Comparison of ENCODE assay signal across 8 cellular contexts in genomic region chr7:30226593-30227268, GRCh38. TPM values are rescaled to one million over a fixed set of nuclear protein-coding genes. Genes with fewer than 3 reads are reported as not detected.
DNase-seq lines count a peak whose midpoint lies in the region; ATAC-seq and TF ChIP-seq lines count a peak whose summit lies in the region.

No MANE protein-coding gene starts in this region.

- DNase-seq in DMS53 (lab: John Stamatoyannopoulos, UW) (peak; percentile 93), NCI-H2029 (lab: John Stamatoyannopoulos, UW) (peak; percentile 47), T47D (ENCODE audit: low read depth in 1 of 2, low spot score in 1 of 2) (peak; percentile 35 to 89), neural crest cell (ENCODE audit: low read depth, low spot score) (peak; percentile 5), aorta (no peak)
- no peak for DNase-seq in stimulated activated CD4-positive, alpha-beta T cell treated with anti-CD3 and anti-CD28 coated beads, Interleukin-2, amount 100 ng/mL, for 24 hours
- DNase-seq in naive thymus-derived CD4-positive, alpha-beta T cell: no peak

- TF ChIP-seq CTCF in neural crest cell (conservative IDR thresholded peaks at IDR 0.05): peak; percentile 58

- no peaks in the 10 kb centered on the region for H3K27me3 ChIP-seq in naive thymus-derived CD4-positive, alpha-beta T cell (ENCODE audit: control insufficient read depth in 2 of 2, insufficient read depth in 2 of 2, low read length in 2 of 2)
- H3K27me3 ChIP-seq in aorta (ENCODE audit: control insufficient read depth in 1 of 2, insufficient read depth in 2 of 2, low read length in 1 of 2): no peaks in the 10 kb centered on the region

- no peak overlapping the region for H3K4me3 Mint-ChIP-seq in neural crest cell
- peak overlapping the region in 1 of 10 donors; percentile 19 for H3K4me3 Mint-ChIP-seq in naive thymus-derived CD4-positive, alpha-beta T cell

- H3K27ac ChIP-seq in naive thymus-derived CD4-positive, alpha-beta T cell (ENCODE audit: low read depth, low read length): no peak overlapping the region
- H3K27ac ChIP-seq in aorta (ENCODE audit: low read depth in 1 of 2, low read length in 2 of 2): no peak overlapping the region

- in situ Hi-C loops in T47D (cut with HindIII; ENCODE audit: low pct_unique_long_range_greater_than_20kb, low sequenced_read_pairs): no loop called here

- intact Hi-C loops in naive thymus-derived CD4-positive, alpha-beta T cell (cut with micrococcal nuclease): no loop called here
- intact Hi-C loops in aorta (cut with DNase I): no loop called here

- ATAC-seq in GM21423 (IDR thresholded peaks at IDR 0.05; ENCODE audit: unreplicated experiment) (no peak), aorta (ENCODE audit: low FRiP score) (no peak)
- no peak for ATAC-seq in naive thymus-derived CD4-positive, alpha-beta T cell

- POLR2A ChIA-PET in naive thymus-derived CD4-positive, alpha-beta T cell (lab: Charles Lee): no interaction called here

- H3K4me1 Mint-ChIP-seq in neural crest cell: no peaks in the 10 kb centered on the region
- peaks cover 0 to 8% (median 0%) of the 10 kb centered on the region in 7 donors for H3K4me1 Mint-ChIP-seq in naive thymus-derived CD4-positive, alpha-beta T cell

- 86 to 87% methylated on average over 13 of the region's 13 CpGs for WGBS in aorta, 2 donors

- no peaks in the 10 kb centered on the region for H3K36me3 Mint-ChIP-seq in neural crest cell (ENCODE audit: low read depth)
- H3K36me3 Mint-ChIP-seq in naive thymus-derived CD4-positive, alpha-beta T cell: no peaks in the 10 kb centered on the region

- no peaks in the 10 kb centered on the region for H3K9me3 Mint-ChIP-seq in neural crest cell
- peaks cover 0 to 4% (median 0%) of the 10 kb centered on the region in 11 donors for H3K9me3 Mint-ChIP-seq in naive thymus-derived CD4-positive, alpha-beta T cell

- CTCF ChIA-PET in naive thymus-derived CD4-positive, alpha-beta T cell (lab: Charles Lee): no interaction called here

- no peak overlapping the region for H3K27ac Mint-ChIP-seq in neural crest cell (ENCODE audit: unreplicated experiment)
- no peak overlapping the region for H3K27ac Mint-ChIP-seq in naive thymus-derived CD4-positive, alpha-beta T cell

- no peaks in the 10 kb centered on the region for H3K9me3 ChIP-seq in naive thymus-derived CD4-positive, alpha-beta T cell (ENCODE audit: control insufficient read depth in 2 of 3, low read length in 3 of 3)
- no peaks in the 10 kb centered on the region for H3K9me3 ChIP-seq in aorta (ENCODE audit: control insufficient read depth, low read length)

- H3K36me3 ChIP-seq in naive thymus-derived CD4-positive, alpha-beta T cell (ENCODE audit: control insufficient read depth in 2 of 3, insufficient read depth in 3 of 3, low read length in 3 of 3): no peaks in the 10 kb centered on the region
- H3K36me3 ChIP-seq in aorta (ENCODE audit: control insufficient read depth in 1 of 2, insufficient read depth in 2 of 2, low read length in 1 of 2): no peaks in the 10 kb centered on the region

- H3K4me1 ChIP-seq in naive thymus-derived CD4-positive, alpha-beta T cell (ENCODE audit: control insufficient read depth in 2 of 2, insufficient read depth in 2 of 2, low read length in 2 of 2): no peaks in the 10 kb centered on the region
- no peaks in the 10 kb centered on the region for H3K4me1 ChIP-seq in aorta (ENCODE audit: control insufficient read depth in 1 of 2, insufficient read depth in 2 of 2, low read length in 2 of 2)

- H3K27me3 Mint-ChIP-seq in neural crest cell (ENCODE audit: low read depth): peaks cover 2% of the 10 kb centered on the region
- H3K27me3 Mint-ChIP-seq in naive thymus-derived CD4-positive, alpha-beta T cell: no peaks in the 10 kb centered on the region

- H3K4me3 ChIP-seq in naive thymus-derived CD4-positive, alpha-beta T cell (ENCODE audit: low read length): no peak overlapping the region
- no peak overlapping the region for H3K4me3 ChIP-seq in aorta (ENCODE audit: low read length in 2 of 2)

RNA-seq across cellular contexts. Expression of gene ZNRF2, which starts 57.7 kb away (rescaled TPM):
- total RNA-seq in neural crest cell: 5.3 and 5.4 TPM in 2 replicates
- total RNA-seq in naive thymus-derived CD4-positive, alpha-beta T cell: 10 to 100 TPM; 13.7 to 28.0 (median 24.4) TPM
- polyA plus RNA-seq in naive thymus-derived CD4-positive, alpha-beta T cell: under 1 TPM; 0.69 to 0.98 TPM
- total RNA-seq in aorta: 10 to 100 TPM; 15.3 to 21.1 TPM
- polyA plus RNA-seq in aorta: 1 to 10 TPM; 4.8 to 7.0 TPM

Comparison
In these comparisons a context has a peak if more than half of its experiments do, and no peak if none do; other contexts are left out.
1. DNase-seq: peak in DMS53 (single experiment), NCI-H2029 (single experiment), T47D (2 of 2) and neural crest cell (single experiment); none in stimulated activated CD4-positive, alpha-beta T cell treated with anti-CD3 and anti-CD28 coated beads, Interleukin-2, amount 100 ng/mL, for 24 hours (0 of 2), naive thymus-derived CD4-positive, alpha-beta T cell (0 of 9) and aorta (0 of 2).